Comparison of ENCODE assay signal across 9 cellular contexts in the genomic region with DNA sequence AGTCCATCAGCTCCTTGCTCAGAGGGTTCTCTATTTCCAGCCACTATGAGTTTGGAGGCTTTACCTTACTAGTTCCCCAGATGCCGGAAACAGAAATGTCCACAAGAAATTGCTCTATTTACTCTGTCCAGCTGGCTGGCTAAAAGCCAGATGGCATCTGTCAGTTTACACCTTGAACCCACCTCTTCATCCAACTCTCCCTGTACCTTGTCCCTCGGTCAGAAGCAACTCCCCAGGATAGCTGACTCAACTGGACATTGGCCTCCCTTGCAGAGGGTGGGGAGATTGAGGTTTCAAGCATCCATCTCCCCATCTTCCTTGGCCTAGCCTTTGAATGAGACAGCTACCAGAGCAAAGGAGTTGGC. TPM values are rescaled to one million over a fixed set of nuclear protein-coding genes. Genes with fewer than 3 reads are reported as not detected.
DNase-seq lines count a peak whose midpoint lies in the region; ATAC-seq and TF ChIP-seq lines count a peak whose summit lies in the region.
"Had no signal": no experiment of that assay in that cellular context is flagged by ENCODE, and none has a peak within 500 bp of the region (broad histone marks: within the 10 kb centered on the region; RNA-seq: fewer than 3 reads in every experiment).

No MANE protein-coding gene starts in this region.

- H3K36me3 ChIP-seq in Peyer's patch, result peaks cover 0 to 38% (median 0%) of the 10 kb centered on the region in 3 donors
- H3K36me3 ChIP-seq in esophagus muscularis mucosa, result peaks cover 21 to 36% (median 36%) of the 10 kb centered on the region in 4 donors
- peaks cover 0 to 31% of the 10 kb centered on the region in 2 donors for H3K36me3 ChIP-seq in gastrocnemius medialis

- no peak for TF ChIP-seq CTCF in GM12864 (IDR thresholded peaks at IDR 0.05; ENCODE audit: low read depth, low read length, missing control alignments)
- no peak for TF ChIP-seq CTCF in Peyer's patch (IDR thresholded peaks at IDR 0.05)
- no peak for TF ChIP-seq CTCF in esophagus muscularis mucosa (IDR thresholded peaks at IDR 0.05)
- TF ChIP-seq CTCF in gastrocnemius medialis (IDR thresholded peaks at IDR 0.05 in 4 of 5, conservative IDR thresholded peaks at IDR 0.05 in 1 of 5), result no peak

- H3K27me3 ChIP-seq in Peyer's patch (no peaks in the 10 kb centered on the region), esophagus muscularis mucosa (no peaks in the 10 kb centered on the region), gastrocnemius medialis (no peaks in the 10 kb centered on the region)

- peaks cover 5 to 38% (median 10%) of the 10 kb centered on the region in 4 donors for H3K4me1 ChIP-seq in Peyer's patch
- H3K4me1 ChIP-seq in esophagus muscularis mucosa, result peaks cover 23 to 39% (median 38%) of the 10 kb centered on the region in 4 donors
- peaks cover 21% of the 10 kb centered on the region in 2 donors for H3K4me1 ChIP-seq in gastrocnemius medialis

- DNase-seq in GM12864 (ENCODE audit: low read depth) (no peak), Peyer's patch (peak in 2 of 3 donors; percentile 68 to 85), esophagus muscularis mucosa (ENCODE audit: extremely low spot score) (no peak), gastrocnemius medialis (no peak), retina (no peak), NCI-H1417 (lab: John Stamatoyannopoulos, UW) (no peak)
- DNase-seq: SHP77 treated with DMSO at 0.1 percent for 48 hours had no signal

- ATAC-seq in gastrocnemius medialis, result no peak
- ATAC-seq in HG03354 (IDR thresholded peaks at IDR 0.05; ENCODE audit: poor library complexity, severe bottlenecking, unreplicated experiment), result no peak
- ATAC-seq in GM18502 (IDR thresholded peaks at IDR 0.05; ENCODE audit: poor library complexity, unreplicated experiment), result no peak

- in situ Hi-C loops in gastrocnemius medialis (cut with MboI; ENCODE audit: low sequenced_read_pairs in 4 of 4), result no loop called here

- no peak for TF ChIP-seq EP300 in esophagus muscularis mucosa (IDR thresholded peaks at IDR 0.05)

- WGBS in esophagus muscularis mucosa, result 73% methylated on average over 2 of the region's 2 CpGs

- intact Hi-C loops in esophagus muscularis mucosa (cut with DNase I), result no loop called here
- intact Hi-C loops in gastrocnemius medialis (cut with DNase I; ENCODE audit: low total_unique reads), result loop anchor here (5.0 kb wide), 1 partner anchor 88 kb away; no protein-coding TSS in a partner anchor

- H3K4me3 ChIP-seq in GM12864 (ENCODE audit: low read depth, low read length), result peak overlapping the region; percentile 89
- H3K4me3 ChIP-seq in Peyer's patch, result peak overlapping the region in 3 of 4 donors; percentile 81 to 90 (median 83)
- H3K4me3 ChIP-seq in esophagus muscularis mucosa, result peak overlapping the region; percentile 86 to 99 (median 98)
- H3K4me3 ChIP-seq in gastrocnemius medialis, result peak overlapping the region in 3 of 4 donors; percentile 79 to 94 (median 87)

- H3K9me3 ChIP-seq in Peyer's patch (no peaks in the 10 kb centered on the region), esophagus muscularis mucosa (no peaks in the 10 kb centered on the region), gastrocnemius medialis (no peaks in the 10 kb centered on the region)

- no peak for TF ChIP-seq POLR2A in Peyer's patch (IDR thresholded peaks at IDR 0.05)
- no peak for TF ChIP-seq POLR2A in esophagus muscularis mucosa (IDR thresholded peaks at IDR 0.05; ENCODE audit: low read depth)
- TF ChIP-seq POLR2A in gastrocnemius medialis (IDR thresholded peaks at IDR 0.05), result no peak

- H3K27ac ChIP-seq in Peyer's patch (peak overlapping the region; percentile 85 to 91 (median 88)), esophagus muscularis mucosa (replicated peaks in 1 of 4) (no peak overlapping the region), gastrocnemius medialis (peak overlapping the region in 1 of 4 donors; percentile 83)

RNA-seq across cellular contexts. Expression of gene C2CD2L, which starts 1.7 kb away (rescaled TPM):
- total RNA-seq in Peyer's patch (100 to 1,000 TPM in 1 of 4 donors, 10 to 100 TPM in 3; 13.2 to 107 (median 81.8) TPM), esophagus muscularis mucosa (10 to 100 TPM in 2 of 4 donors, 1 to 10 TPM in 2; 7.5 to 15.2 (median 9.4) TPM), gastrocnemius medialis (10 to 100 TPM; 10.0 to 30.7 (median 18.7) TPM)

RNA-seq across cellular contexts. Expression of gene DPAGT1, which starts 7.2 kb away (rescaled TPM):
- total RNA-seq in Peyer's patch (10 to 100 TPM; 10.7 to 38.6 (median 33.1) TPM), esophagus muscularis mucosa (10 to 100 TPM; 14.2 to 28.7 (median 19.9) TPM), gastrocnemius medialis (10 to 100 TPM in 3 of 4 donors, 1 to 10 TPM in 1; 8.9 to 34.0 (median 15.1) TPM)

RNA-seq across cellular contexts. Expression of gene HINFP, which starts 12.5 kb away (rescaled TPM):
- total RNA-seq in Peyer's patch (10 to 100 TPM; 28.1 to 67.9 (median 49.0) TPM), esophagus muscularis mucosa (10 to 100 TPM; 22.8 to 30.8 (median 26.4) TPM), gastrocnemius medialis (10 to 100 TPM in 3 of 4 donors, 1 to 10 TPM in 1; 8.1 to 17.8 (median 15.3) TPM)

RNA-seq across cellular contexts. Expression of gene HMBS, which starts 24.2 kb away (rescaled TPM):
- total RNA-seq in Peyer's patch, result 10 to 100 TPM; 10.7 to 21.7 (median 15.0) TPM
- total RNA-seq in esophagus muscularis mucosa, result 1 to 10 TPM; 3.1 to 7.8 (median 6.1) TPM
- total RNA-seq in gastrocnemius medialis, result 10 to 100 TPM in 3 of 4 donors, 1 to 10 TPM in 1; 8.7 to 31.1 (median 14.5) TPM

RNA-seq across cellular contexts. Expression of gene ABCG4, which starts 40.0 kb away (rescaled TPM):
- total RNA-seq in Peyer's patch, result not detected
- 1 to 10 TPM in 1 of 4 donors, under 1 TPM in 3; 0.33 to 1.4 (median 0.60) TPM for total RNA-seq in esophagus muscularis mucosa
- not detected for total RNA-seq in gastrocnemius medialis

Comparison
In these comparisons a context has a peak if more than half of its experiments do, and no peak if none do; other contexts are left out.
1. DNase-seq: peak in Peyer's patch (2 of 3); none in GM12864 (single experiment), esophagus muscularis mucosa (single experiment), gastrocnemius medialis (0 of 2), retina (single experiment) and NCI-H1417 (0 of 3).
2. H3K27ac ChIP-seq: peak in Peyer's patch (4 of 4); none in esophagus muscularis mucosa (0 of 4).
3. Peak in every context shown above with its lines, with median percentiles within 50 percentile points of each other: H3K4me3 ChIP-seq.